In the genomic region with DNA sequence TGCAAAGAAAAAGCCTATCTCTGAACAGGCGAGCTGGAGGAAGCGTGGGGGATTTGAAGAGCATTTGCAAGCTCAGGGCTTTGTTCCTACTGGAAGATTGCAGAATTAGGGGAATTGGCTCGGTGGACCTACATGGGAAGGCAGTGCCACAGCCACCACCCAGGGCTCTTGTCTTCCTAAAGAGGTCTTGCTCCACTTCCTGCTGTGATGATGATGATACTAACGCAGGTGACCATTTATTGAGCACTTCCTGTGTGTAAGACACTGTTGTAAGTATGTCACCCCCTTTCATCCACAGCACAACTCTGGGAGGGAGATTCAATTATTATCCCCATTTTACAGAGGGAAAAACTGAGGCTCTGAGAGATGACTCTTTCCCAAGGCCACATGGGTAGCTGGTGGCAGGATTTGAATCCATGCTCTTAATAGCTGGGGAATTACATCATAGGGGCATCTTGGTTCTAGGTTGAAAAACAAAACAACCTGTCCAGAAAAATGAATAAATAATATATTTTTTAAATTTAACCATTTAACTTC, we compare ENCODE assay signal across 15 cellular contexts. TPM values are rescaled to one million over a fixed set of nuclear protein-coding genes. Genes with fewer than 3 reads are reported as not detected.
DNase-seq lines count a peak whose midpoint lies in the region; ATAC-seq, FAIRE-seq and TF ChIP-seq lines count a peak whose summit lies in the region.
"Had no signal": no experiment of that assay in that cellular context is flagged by ENCODE, and none has a peak within 500 bp of the region (broad histone marks: within the 10 kb centered on the region; RNA-seq: fewer than 3 reads in every experiment).

No MANE protein-coding gene starts in this region.

- FAIRE-seq in K562 (lab: Jason Lieb, UNC) = no peak
- FAIRE-seq: H54 had no signal

- DNase-seq in NB4 (ENCODE audit: low read depth) (peak; percentile 15), K562 (ENCODE audit: extremely low read depth in 1 of 4, low spot score in 3 of 4) (no peak), smooth muscle cell (lab: John Stamatoyannopoulos, UW; ENCODE audit: unreplicated experiment) (no peak), sigmoid colon (no peak), islet precursor cell (no peak)
- DNase-seq: ACHN; Calu3; CD4-positive, alpha-beta T cell; DMS 273 treated with DMSO at 0.1 percent for 48 hours had no signal

- H2AFZ ChIP-seq in K562 (ENCODE audit: low read depth, low read length) (no peak overlapping the region), smooth muscle cell (ENCODE audit: low read depth) (no peak overlapping the region)

- in situ Hi-C loops in K562 (cut with MboI) = no loop called here

- no peak overlapping the region for H3K9ac ChIP-seq in K562 (ENCODE audit: insufficient read depth in 1 of 2, low read depth in 2 of 2, low read length in 2 of 2)
- H3K9ac ChIP-seq in iPS-20b (ENCODE audit: low read depth, low read length) = no peak overlapping the region
- H3K9ac ChIP-seq in smooth muscle cell (ENCODE audit: low read depth) = no peak overlapping the region
- H3K9ac ChIP-seq: BLaER1 treated with 17β-estradiol and CSF1 and Interleukin-3, amounts not matched to agents 10 nM and 100 nM had no signal

- no peaks in the 10 kb centered on the region for H3K9me3 ChIP-seq in K562 (replicated peaks; ENCODE audit: control insufficient read depth, insufficient read depth, low read depth, low read length)
- no peaks in the 10 kb centered on the region for H3K9me3 ChIP-seq in iPS-20b (ENCODE audit: insufficient read depth, low read depth, low read length)
- H3K9me3 ChIP-seq in smooth muscle cell (replicated peaks; ENCODE audit: low read depth) = no peaks in the 10 kb centered on the region
- H3K9me3 ChIP-seq in sigmoid colon = no peaks in the 10 kb centered on the region
- H3K9me3 ChIP-seq: BLaER1 treated with 17β-estradiol and CSF1 and Interleukin-3, amounts not matched to agents 10 nM and 100 nM had no signal

- H4K20me1 ChIP-seq in K562 (replicated peaks; ENCODE audit: control insufficient read depth, insufficient read depth, low read length) (peaks cover 13% of the 10 kb centered on the region; the same call in 1 of the 2 replicates), smooth muscle cell (ENCODE audit: low read depth) (no peaks in the 10 kb centered on the region)

- no peaks in the 10 kb centered on the region for H3K9me1 ChIP-seq in K562 (ENCODE audit: control insufficient read depth, insufficient read depth, low read length)

- no TSS peak for BruUV-seq in K562 (replicated peaks; lab: Mats Ljungman, UMichigan)

- no peak for TF ChIP-seq RAD21 in K562 (CRISPR knock-in tag; conservative IDR thresholded peaks at IDR 0.05 in 1 of 2, IDR thresholded peaks at IDR 0.05 in 1 of 2)

- H3K79me2 ChIP-seq in K562 (ENCODE audit: control insufficient read depth, insufficient read depth, low read length) (no peaks in the 10 kb centered on the region), smooth muscle cell (ENCODE audit: low read depth) (peaks cover 13% of the 10 kb centered on the region)

- H3F3A ChIP-seq in smooth muscle cell (ENCODE audit: low read depth) = no peaks in the 10 kb centered on the region

- H3K4me2 ChIP-seq in K562 (ENCODE audit: insufficient read depth, low read length) = no peak overlapping the region
- H3K4me2 ChIP-seq in smooth muscle cell = peak overlapping the region; percentile 73
- H3K4me2 ChIP-seq: BLaER1 treated with 17β-estradiol and CSF1 and Interleukin-3, amounts not matched to agents 10 nM and 100 nM had no signal

- H3K36me3 ChIP-seq in K562 (ENCODE audit: control insufficient read depth, insufficient read depth, low read length) (no peaks in the 10 kb centered on the region), iPS-20b (ENCODE audit: insufficient read depth, low read depth, low read length) (no peaks in the 10 kb centered on the region), smooth muscle cell (ENCODE audit: low read depth) (no peaks in the 10 kb centered on the region), sigmoid colon (no peaks in the 10 kb centered on the region)
- H3K36me3 ChIP-seq: BLaER1 treated with 17β-estradiol and CSF1 and Interleukin-3, amounts not matched to agents 10 nM and 100 nM had no signal

- TF ChIP-seq POLR2A in NB4 (IDR thresholded peaks at IDR 0.05; ENCODE audit: extremely low read depth, insufficient read length) (no peak), K562 (conservative IDR thresholded peaks at IDR 0.05) (no peak), sigmoid colon (IDR thresholded peaks at IDR 0.05) (no peak)

- H3K4me3 ChIP-seq in NB4 (ENCODE audit: low read depth, low read length) (no peak overlapping the region), K562 (no peak overlapping the region), iPS-20b (ENCODE audit: low read length) (no peak overlapping the region), smooth muscle cell (no peak overlapping the region), sigmoid colon (no peak overlapping the region)
- H3K4me3 ChIP-seq: BLaER1 treated with 17β-estradiol and CSF1 and Interleukin-3, amounts not matched to agents 10 nM and 100 nM had no signal

- intact Hi-C loops in K562 (cut with micrococcal nuclease) (no loop called here), sigmoid colon (cut with DNase I) (no loop called here)

- POLR2A ChIA-PET in K562 (lab: Yijun Ruan, JAX) = no interaction called here

- TF ChIP-seq EP300 in K562 (IDR thresholded peaks at IDR 0.05; ENCODE audit: low read length) (no peak), sigmoid colon (IDR thresholded peaks at IDR 0.05) (no peak)

- 3% methylated on average over 4 of the region's 4 CpGs for WGBS in K562 (ENCODE audit: insufficient coverage, low coverage, missing lambda C conversion rate)
- 51% methylated on average over 4 of the region's 4 CpGs for WGBS in smooth muscle cell (ENCODE audit: low lambda C conversion rate)
- WGBS in sigmoid colon, 2 donors = 76 to 80% methylated on average over 4 of the region's 4 CpGs

- peaks cover 0 to 5% of the 10 kb centered on the region in 2 experiments; a peak in 1 of 5 replicates for H3K4me1 ChIP-seq in K562 (replicated peaks in 1 of 2; ENCODE audit: control insufficient read depth in 2 of 2, insufficient read depth in 2 of 2, low read length in 2 of 2)
- H3K4me1 ChIP-seq in iPS-20b (ENCODE audit: insufficient read depth, low read length) = no peaks in the 10 kb centered on the region
- H3K4me1 ChIP-seq in smooth muscle cell (ENCODE audit: low read depth) = peaks cover 15% of the 10 kb centered on the region
- H3K4me1 ChIP-seq in sigmoid colon = no peaks in the 10 kb centered on the region

- CTCF ChIA-PET in K562 (lab: Yijun Ruan, JAX; ENCODE audit: low intra/inter-chr PET ratio) = no interaction called here

- no peak for TF ChIP-seq CTCF in NB4 (IDR thresholded peaks at IDR 0.05; ENCODE audit: low read depth, low read length)
- no peak for TF ChIP-seq CTCF in K562 (IDR thresholded peaks at IDR 0.05 in 2 of 3, conservative IDR thresholded peaks at IDR 0.05 in 1 of 3; ENCODE audit: insufficient read depth in 2 of 3, low read depth in 1 of 3, low read length in 3 of 3)
- no peak for TF ChIP-seq CTCF in smooth muscle cell (IDR thresholded peaks at IDR 0.05; ENCODE audit: borderline replicate concordance, insufficient read depth, poor library complexity, severe bottlenecking)
- TF ChIP-seq CTCF in sigmoid colon (IDR thresholded peaks at IDR 0.05) = no peak

- H3K27me3 ChIP-seq in K562 (ENCODE audit: control insufficient read depth in 2 of 2, insufficient read depth in 2 of 2, low read length in 2 of 2) = peaks cover 15 to 78% of the 10 kb centered on the region in 2 experiments; a peak in 3 of 5 replicates
- no peaks in the 10 kb centered on the region for H3K27me3 ChIP-seq in iPS-20b (ENCODE audit: insufficient read depth, low read length)
- H3K27me3 ChIP-seq in smooth muscle cell (ENCODE audit: low read depth) = no peaks in the 10 kb centered on the region
- no peaks in the 10 kb centered on the region for H3K27me3 ChIP-seq in sigmoid colon

- ATAC-seq in K562 (no peak), esophagus mucosa (no peak)
- ATAC-seq: HCT116 had no signal

- H3K27ac ChIP-seq in K562 (ENCODE audit: extremely low read depth, low read depth, low read length) = no peak overlapping the region
- peak overlapping the region; percentile 42 for H3K27ac ChIP-seq in iPS-20b (ENCODE audit: low read length)
- H3K27ac ChIP-seq in smooth muscle cell (ENCODE audit: low read depth) = no peak overlapping the region
- no peak overlapping the region for H3K27ac ChIP-seq in sigmoid colon
- H3K27ac ChIP-seq: BLaER1 treated with 17β-estradiol and CSF1 and Interleukin-3, amounts not matched to agents 10 nM and 100 nM had no signal

RNA-seq across cellular contexts. Expression of a gene that starts 41.2 kb away (rescaled TPM):
- not detected in 2 replicates for total RNA-seq in K562 (2011; cell fraction: chromatin; rRNA removed; ENCODE audit: low replicate concordance)
- total RNA-seq in K562 (2011; cell fraction: nucleolus; rRNA removed) = not detected in 2 replicates
- not detected in 2 replicates for total RNA-seq in K562 (2011; cell fraction: nucleoplasm; rRNA removed)
- total RNA-seq in K562 (2014; rRNA removed) (not detected in 2 replicates), K562 (2014; rRNA removed; fragmentation: Illumina TruSeq; extraction: Trizol) (not detected in 2 replicates), K562 (2015; rRNA removed; fragmentation: Illumina TruSeq; extraction: Trizol) (not detected in 2 replicates), K562 (2021) (0.13 and 0.18 TPM in 2 replicates), smooth muscle cell (18.1 and 19.0 TPM in 2 replicates), esophagus mucosa (34.2 TPM), sigmoid colon (1 to 10 TPM; 1.5 to 5.4 (median 3.5) TPM)
- polyA plus RNA-seq in K562 (2011; rRNA removed) (not detected in 2 replicates), K562 (2014; fragmentation: Illumina TruSeq; extraction: Trizol) (not detected in 2 replicates), K562 (2014; fragmentation: Nextera tagmentation; extraction: Ambion mirVana) (not detected), K562 (2014; rRNA removed) (not detected in 2 replicates), smooth muscle cell (28.3 and 37.3 TPM in 2 replicates), sigmoid colon (1 to 10 TPM in 1 of 3 donors, under 1 TPM in 2; under 0.01 to 2.5 (median 0.69) TPM)
- not detected in 2 replicates for polyA plus RNA-seq in K562 (2011; cell fraction: cytosol; rRNA removed)
- not detected in 2 replicates for polyA plus RNA-seq in K562 (2011; cell fraction: nucleus; rRNA removed)
- polyA plus RNA-seq in K562 (2012) = 0.07 and 0.15 TPM in 2 replicates
- not detected in 2 replicates for polyA minus RNA-seq in K562 (2011; rRNA and poly(A)+ RNA removed)
- not detected in 2 replicates for polyA minus RNA-seq in K562 (2011; cell fraction: cytosol; rRNA and poly(A)+ RNA removed)
- not detected in 2 replicates for polyA minus RNA-seq in K562 (2011; cell fraction: nucleus; rRNA and poly(A)+ RNA removed)
- total RNA-seq: Calu3; CD4-positive, alpha-beta T cell; HT-29 had no signal
